8 cellular contexts compared by ENCODE assay signal in genomic region chr6:165889636-165890403, GRCh38.
DNase-seq lines count a peak whose midpoint lies in the region; ATAC-seq and TF ChIP-seq lines count a peak whose summit lies in the region.

No MANE protein-coding gene starts in this region.

- peaks cover 3% of the 10 kb centered on the region for H3K4me1 Mint-ChIP-seq in activated naive CD8-positive, alpha-beta T cell treated with anti-CD3 and anti-CD28 coated beads, Interleukin-2, amount 50 U/mL, for 24 hours
- H3K4me1 Mint-ChIP-seq in activated naive CD8-positive, alpha-beta T cell treated with anti-CD3 and anti-CD28 coated beads for 36 hours, result peaks cover 5% of the 10 kb centered on the region

- TF ChIP-seq EP300 in transverse colon (IDR thresholded peaks at IDR 0.05; ENCODE audit: low read depth), result no peak

- no peak for TF ChIP-seq POLR2A in transverse colon (IDR thresholded peaks at IDR 0.05)

- no peak for ATAC-seq in activated naive CD8-positive, alpha-beta T cell treated with anti-CD3 and anti-CD28 coated beads, Interleukin-2, amount 50 U/mL, for 24 hours
- peak; percentile 66 for ATAC-seq in left ventricle myocardium superior
- no peak for ATAC-seq in HG02588 (IDR thresholded peaks at IDR 0.05; ENCODE audit: unreplicated experiment)
- no peak for ATAC-seq in HG02798 (IDR thresholded peaks at IDR 0.05; ENCODE audit: poor library complexity, unreplicated experiment)

- H3K27me3 Mint-ChIP-seq in activated naive CD8-positive, alpha-beta T cell treated with anti-CD3 and anti-CD28 coated beads, Interleukin-2, amount 50 U/mL, for 24 hours, result peaks cover 4% of the 10 kb centered on the region
- peaks cover 15% of the 10 kb centered on the region for H3K27me3 Mint-ChIP-seq in activated naive CD8-positive, alpha-beta T cell treated with anti-CD3 and anti-CD28 coated beads for 36 hours

- 0 to 13% methylated on average over 1 to 7 of the region's 7 CpGs for WGBS in transverse colon (ENCODE audit: low coverage in 1 of 2), 2 donors

- H3K4me3 ChIP-seq in transverse colon, result no peak overlapping the region

- in situ Hi-C loops in transverse colon (cut with MboI; ENCODE audit: low pct_ligation_motif_present in 1 of 4, low pct_unique_long_range_greater_than_20kb in 1 of 4, low sequenced_read_pairs in 3 of 4), result loop anchor here in 2 of 4 donors (5.0 to 25.0 kb wide), 3 partner anchors 207 to 497 kb away; partner anchors contain the start of gene MPC1 (in 1 of the 2)

- H3K27ac Mint-ChIP-seq in activated naive CD8-positive, alpha-beta T cell treated with anti-CD3 and anti-CD28 coated beads, Interleukin-2, amount 50 U/mL, for 24 hours, result no peak overlapping the region
- no peak overlapping the region for H3K27ac Mint-ChIP-seq in activated naive CD8-positive, alpha-beta T cell treated with anti-CD3 and anti-CD28 coated beads for 36 hours

- peak; percentile 36 to 49 (median 43) for TF ChIP-seq CTCF in transverse colon (IDR thresholded peaks at IDR 0.05)

- no peak overlapping the region for H3K27ac ChIP-seq in transverse colon

- H3K9me3 ChIP-seq in transverse colon, result no peaks in the 10 kb centered on the region

- no peaks in the 10 kb centered on the region for H3K36me3 Mint-ChIP-seq in activated naive CD8-positive, alpha-beta T cell treated with anti-CD3 and anti-CD28 coated beads, Interleukin-2, amount 50 U/mL, for 24 hours (ENCODE audit: low read depth)
- no peaks in the 10 kb centered on the region for H3K36me3 Mint-ChIP-seq in activated naive CD8-positive, alpha-beta T cell treated with anti-CD3 and anti-CD28 coated beads for 36 hours

- peak; percentile 5 for DNase-seq in activated naive CD8-positive, alpha-beta T cell treated with anti-CD3 and anti-CD28 coated beads, Interleukin-2, amount 50 U/mL, for 24 hours
- no peak for DNase-seq in activated naive CD8-positive, alpha-beta T cell treated with anti-CD3 and anti-CD28 coated beads for 36 hours
- DNase-seq in RPMI8226, result peak; percentile 9
- no peak for DNase-seq in left ventricle myocardium superior
- peak; percentile 19 for DNase-seq in transverse colon
- no peak for DNase-seq in activated effector memory CD4-positive, alpha-beta T cell treated with Interleukin-2 at 50 U/mL for 16 hours

- intact Hi-C loops in left ventricle myocardium superior (cut with micrococcal nuclease) (loop anchor here (5.0 kb wide), 1 partner anchor 207 kb away; no protein-coding TSS in a partner anchor), transverse colon (cut with DNase I; ENCODE audit: low total_unique reads) (loop anchor here (2.0 kb wide), 1 partner anchor 207 kb away; no protein-coding TSS in a partner anchor)

- no peaks in the 10 kb centered on the region for H3K27me3 ChIP-seq in transverse colon

- H3K9me3 Mint-ChIP-seq in activated naive CD8-positive, alpha-beta T cell treated with anti-CD3 and anti-CD28 coated beads, Interleukin-2, amount 50 U/mL, for 24 hours, result peaks cover 5% of the 10 kb centered on the region
- no peaks in the 10 kb centered on the region for H3K9me3 Mint-ChIP-seq in activated naive CD8-positive, alpha-beta T cell treated with anti-CD3 and anti-CD28 coated beads for 36 hours

- no peaks in the 10 kb centered on the region for H3K36me3 ChIP-seq in transverse colon

- no peak overlapping the region for H3K4me3 Mint-ChIP-seq in activated naive CD8-positive, alpha-beta T cell treated with anti-CD3 and anti-CD28 coated beads, Interleukin-2, amount 50 U/mL, for 24 hours
- no peak overlapping the region for H3K4me3 Mint-ChIP-seq in activated naive CD8-positive, alpha-beta T cell treated with anti-CD3 and anti-CD28 coated beads for 36 hours

- peaks cover 0 to 5% (median 0%) of the 10 kb centered on the region in 4 donors for H3K4me1 ChIP-seq in transverse colon

Comparison
In these comparisons a context has a peak if more than half of its experiments do, and no peak if none do; other contexts are left out.
1. DNase-seq: peak in activated naive CD8-positive, alpha-beta T cell treated with anti-CD3 and anti-CD28 coated beads, Interleukin-2, amount 50 U/mL, for 24 hours (single experiment), RPMI8226 (single experiment) and transverse colon (single experiment); none in activated naive CD8-positive, alpha-beta T cell treated with anti-CD3 and anti-CD28 coated beads for 36 hours (single experiment), left ventricle myocardium superior (single experiment) and activated effector memory CD4-positive, alpha-beta T cell treated with Interleukin-2 at 50 U/mL for 16 hours (single experiment).